Comparison of ENCODE assay signal across 8 cellular contexts in genomic region chr4:77052352-77052751, GRCh38.
DNase-seq lines count a peak whose midpoint lies in the region; ATAC-seq and TF ChIP-seq lines count a peak whose summit lies in the region.

No MANE protein-coding gene starts in this region.

- TF ChIP-seq CTCF in retinal pigment epithelial cell (conservative IDR thresholded peaks at IDR 0.05; ENCODE audit: low read depth, low read length) = peak; percentile 72

- DNase-seq in NCI-H1436 (lab: John Stamatoyannopoulos, UW) = peak; percentile 38
- no peak for DNase-seq in NCI-H1436 treated with DMSO at 0.1 percent for 48 hours (lab: John Stamatoyannopoulos, UW)
- DNase-seq in NCI-H1930 (lab: John Stamatoyannopoulos, UW) = peak; percentile 36 to 45
- peak; percentile 40 to 51 for DNase-seq in activated CD8-positive, alpha-beta memory T cell treated with anti-CD3 and anti-CD28 coated beads for 1 hour (ENCODE audit: extremely low read depth in 1 of 2, low read depth in 1 of 2)
- DNase-seq in erythroblast (lab: John Stamatoyannopoulos, UW) = peak; percentile 64 to 81
- no peak for DNase-seq in retinal pigment epithelial cell (ENCODE audit: low read depth)

- ATAC-seq in HG03175 (IDR thresholded peaks at IDR 0.05; ENCODE audit: unreplicated experiment) (no peak), HG02981 (IDR thresholded peaks at IDR 0.05; ENCODE audit: unreplicated experiment) (no peak)

- H3K4me3 ChIP-seq in retinal pigment epithelial cell (ENCODE audit: low read length) = no peak overlapping the region

- no peak for TF ChIP-seq POLR2A in erythroblast (IDR thresholded peaks at IDR 0.05; ENCODE audit: low read length)

Comparison
In these comparisons a context has a peak if more than half of its experiments do, and no peak if none do; other contexts are left out.
1. DNase-seq: peak in NCI-H1436 (single experiment), NCI-H1930 (2 of 2), activated CD8-positive, alpha-beta memory T cell treated with anti-CD3 and anti-CD28 coated beads for 1 hour (2 of 2) and erythroblast (2 of 2); none in NCI-H1436 treated with DMSO at 0.1 percent for 48 hours (single experiment) and retinal pigment epithelial cell (single experiment).